17 cellular contexts compared by ENCODE assay signal in genomic region chr6:21135484-21136005, GRCh38.
"Had no signal": no experiment of that assay in that cellular context is flagged by ENCODE, and none has a peak within 500 bp of the region (broad histone marks: within the 10 kb centered on the region; RNA-seq: fewer than 3 reads in every experiment).

No MANE protein-coding gene starts in this region.

- ATAC-seq: activated T-cell treated with anti-CD3 and anti-CD28 coated beads, Interleukin-2, amount 50 U/mL, for 72 hours; heart right ventricle; left cardiac atrium; T-helper 17 cell had no signal

- H3K9me3 Mint-ChIP-seq: activated CD4-positive, alpha-beta memory T cell treated with anti-CD3 and anti-CD28 coated beads, Interleukin-2, amount 10 ng/mL, durations not matched to agents 7 days and 5 days; activated naive CD4-positive, alpha-beta T cell treated with anti-CD3 and anti-CD28 coated beads for 36 hours; activated naive CD8-positive, alpha-beta T cell treated with anti-CD3 and anti-CD28 coated beads, Interleukin-2, amount 10 ng/mL, durations not matched to agents 7 days and 5 days; activated T-cell treated with anti-CD3 and anti-CD28 coated beads, Interleukin-2, amount 50 U/mL, for 72 hours had no signal

- H3K27me3 ChIP-seq: heart right ventricle, upper lobe of left lung had no signal

- H3K36me3 ChIP-seq: heart right ventricle, prostate gland, upper lobe of left lung had no signal

- H3K27ac Mint-ChIP-seq: activated CD4-positive, alpha-beta memory T cell treated with anti-CD3 and anti-CD28 coated beads, Interleukin-2, amount 10 ng/mL, durations not matched to agents 7 days and 5 days; activated naive CD4-positive, alpha-beta T cell treated with anti-CD3 and anti-CD28 coated beads for 36 hours; activated naive CD8-positive, alpha-beta T cell treated with anti-CD3 and anti-CD28 coated beads, Interleukin-2, amount 10 ng/mL, durations not matched to agents 7 days and 5 days; activated T-cell treated with anti-CD3 and anti-CD28 coated beads, Interleukin-2, amount 50 U/mL, for 72 hours; T-helper 17 cell had no signal

- H3K4me3 ChIP-seq: heart right ventricle, prostate gland, upper lobe of left lung had no signal

- H3K27me3 Mint-ChIP-seq: activated CD4-positive, alpha-beta memory T cell treated with anti-CD3 and anti-CD28 coated beads, Interleukin-2, amount 10 ng/mL, durations not matched to agents 7 days and 5 days; activated naive CD8-positive, alpha-beta T cell treated with anti-CD3 and anti-CD28 coated beads, Interleukin-2, amount 10 ng/mL, durations not matched to agents 7 days and 5 days; T-helper 17 cell had no signal

- H3K36me3 Mint-ChIP-seq: activated naive CD8-positive, alpha-beta T cell treated with anti-CD3 and anti-CD28 coated beads, Interleukin-2, amount 10 ng/mL, durations not matched to agents 7 days and 5 days had no signal

- H3K4me1 Mint-ChIP-seq: activated CD4-positive, alpha-beta memory T cell treated with anti-CD3 and anti-CD28 coated beads, Interleukin-2, amount 10 ng/mL, durations not matched to agents 7 days and 5 days; activated naive CD8-positive, alpha-beta T cell treated with anti-CD3 and anti-CD28 coated beads, Interleukin-2, amount 10 ng/mL, durations not matched to agents 7 days and 5 days had no signal

- DNase-seq: activated CD4-positive, alpha-beta memory T cell treated with anti-CD3 and anti-CD28 coated beads, Interleukin-2, amount 10 ng/mL, durations not matched to agents 7 days and 5 days; activated CD4-positive, alpha-beta T cell treated with anti-CD3 and anti-CD28 coated beads for 48 hours; activated effector memory CD4-positive, alpha-beta T cell treated with Interleukin-2 at 50 U/mL for 16 hours; activated naive CD4-positive, alpha-beta T cell treated with anti-CD3 and anti-CD28 coated beads for 36 hours; activated naive CD8-positive, alpha-beta T cell treated with anti-CD3 and anti-CD28 coated beads, Interleukin-2, amount 10 ng/mL, durations not matched to agents 7 days and 5 days; activated T-cell treated with anti-CD3 and anti-CD28 coated beads, Interleukin-2, amount 50 U/mL, for 72 hours; amniotic stem cell; heart right ventricle; islet precursor cell; left cardiac atrium; stimulated activated CD4-positive, alpha-beta T cell treated with anti-CD3 and anti-CD28 coated beads, Interleukin-2, amount 100 ng/mL, for 48 hours; stimulated activated naive CD4-positive, alpha-beta T cell treated with Interleukin-2 at 50 U/mL for 16 hours; T-helper 17 cell; upper lobe of left lung had no signal

- H3K27ac ChIP-seq: epithelial cell of prostate, heart right ventricle, prostate gland, upper lobe of left lung had no signal

- H3K4me3 Mint-ChIP-seq: activated CD4-positive, alpha-beta memory T cell treated with anti-CD3 and anti-CD28 coated beads, Interleukin-2, amount 10 ng/mL, durations not matched to agents 7 days and 5 days; activated naive CD4-positive, alpha-beta T cell treated with anti-CD3 and anti-CD28 coated beads for 36 hours; activated naive CD8-positive, alpha-beta T cell treated with anti-CD3 and anti-CD28 coated beads, Interleukin-2, amount 10 ng/mL, durations not matched to agents 7 days and 5 days; activated T-cell treated with anti-CD3 and anti-CD28 coated beads, Interleukin-2, amount 50 U/mL, for 72 hours; neural crest cell; T-helper 17 cell had no signal

- H3K9me3 ChIP-seq: heart right ventricle, prostate gland, upper lobe of left lung had no signal

- H3K4me1 ChIP-seq: prostate gland, upper lobe of left lung had no signal
